1 cellular context compared by ENCODE assay signal in the genomic region with DNA sequence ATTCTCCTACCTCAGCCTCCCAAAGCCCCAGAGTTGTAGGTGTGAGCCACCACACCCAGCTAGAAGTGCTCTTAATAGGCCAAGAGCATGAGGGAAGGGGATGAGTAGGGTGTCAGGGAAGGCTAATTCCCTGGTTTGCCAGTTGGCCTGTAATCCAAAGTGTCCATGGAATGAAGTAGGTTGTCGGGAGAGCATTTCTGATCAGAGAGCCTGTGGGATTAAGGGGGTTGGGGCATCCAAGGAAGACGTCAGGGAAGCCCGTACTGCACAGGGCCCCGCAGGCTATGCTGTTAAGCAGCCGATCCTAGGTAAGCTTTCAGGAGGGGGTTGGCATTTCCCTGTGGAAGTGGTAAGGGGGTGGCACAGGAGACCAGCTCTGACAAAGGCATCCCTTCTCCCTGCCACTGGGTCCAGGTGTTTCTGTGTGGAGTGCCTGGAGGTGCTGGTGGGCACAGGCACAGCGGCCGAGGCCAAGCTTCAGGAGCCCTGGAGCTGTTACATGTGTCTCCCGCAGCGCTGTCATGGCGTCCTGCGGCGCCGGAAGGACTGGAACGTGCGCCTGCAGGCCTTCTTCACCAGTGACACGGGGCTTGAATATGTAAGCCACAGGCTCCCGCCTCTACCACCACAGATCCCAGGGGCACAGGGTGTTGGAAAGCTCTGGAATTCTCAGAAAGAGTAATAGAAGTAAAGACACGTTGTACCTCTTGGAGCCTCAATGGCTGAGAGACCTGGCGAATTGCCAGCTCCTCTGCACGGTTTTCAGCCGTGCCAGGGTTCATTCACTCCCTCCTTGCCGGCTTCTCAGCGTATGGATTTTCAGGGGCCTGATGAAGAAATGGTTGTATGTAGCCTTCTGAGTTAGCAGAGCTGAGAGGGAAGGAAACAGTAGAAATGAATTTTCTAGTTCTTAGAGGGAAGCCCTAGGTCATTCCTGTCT.
TF ChIP-seq lines count a peak whose summit lies in the region.

No MANE protein-coding gene starts in this region.

TF ChIP-seq in H1, 55 proteins besides CTCF, POLR2A, EP300 and RAD21:
- TF ChIP-seq GABPA (IDR thresholded peaks at IDR 0.05; ENCODE audit: borderline replicate concordance, insufficient read depth, low read length) (no peak), TAF1 (IDR thresholded peaks at IDR 0.05; ENCODE audit: low read depth, low read length) (no peak), RBBP5 (IDR thresholded peaks at IDR 0.05; ENCODE audit: borderline replicate concordance, low read depth, low read length) (no peak), POLR2AphosphoS5 (IDR thresholded peaks at IDR 0.05; ENCODE audit: low read depth, low read length) (peak; percentile 57; the same call in 1 of the 2 replicates)
